ENCODE assay signal across 8 cellular contexts in genomic region chr16:14303654-14304394, GRCh38.
DNase-seq lines count a peak whose midpoint lies in the region; ATAC-seq and TF ChIP-seq lines count a peak whose summit lies in the region.

No MANE protein-coding gene starts in this region.

- H3K4me3 Mint-ChIP-seq in WTC11: peak overlapping the region; percentile 92

- TF ChIP-seq POLR2A in GM18505 (IDR thresholded peaks at IDR 0.05; ENCODE audit: borderline replicate concordance, extremely low read depth, insufficient read depth, insufficient read length): no peak

- CTCF ChIA-PET in WTC11 (lab: Charles Lee): interaction anchor here (0.6 to 1.3 kb wide), 4 partner anchors 57 to 384 kb away, joined by 3 read pairs; partner anchors contain the start of gene ERCC4

- H3K27ac ChIP-seq in right cardiac atrium (ENCODE audit: low read length) (peak overlapping the region; percentile 7), skeletal muscle tissue (ENCODE audit: low read depth, low read length) (peak overlapping the region; percentile 94)

- WGBS in right cardiac atrium: 51% methylated on average over 30 of the region's 30 CpGs

- H3K36me3 Mint-ChIP-seq in WTC11: no peaks in the 10 kb centered on the region

- ATAC-seq in WTC11: no peak
- no peak for ATAC-seq in right cardiac atrium
- ATAC-seq in HG02973 (IDR thresholded peaks at IDR 0.05; ENCODE audit: unreplicated experiment): no peak
- ATAC-seq in GM19463 (IDR thresholded peaks at IDR 0.05; ENCODE audit: unreplicated experiment): no peak
- ATAC-seq in GM18505 (IDR thresholded peaks at IDR 0.05; ENCODE audit: unreplicated experiment): no peak

- peak overlapping the region; percentile 98 for H3K4me3 ChIP-seq in right cardiac atrium (ENCODE audit: low read length)
- H3K4me3 ChIP-seq in skeletal muscle tissue (ENCODE audit: low read length in 3 of 3): peak overlapping the region; percentile 84 to 86 (median 85)

- H3K9me3 ChIP-seq in right cardiac atrium (ENCODE audit: control insufficient read depth, low read length) (no peaks in the 10 kb centered on the region), skeletal muscle tissue (ENCODE audit: control insufficient read depth in 3 of 3, low read length in 3 of 3) (no peaks in the 10 kb centered on the region)

- DNase-seq in GM19238 (ENCODE audit: insufficient read length, low spot score) (peak; percentile 23), WTC11 (ENCODE audit: low spot score) (peak; percentile 27), right cardiac atrium (peak in 1 of 3 donors; percentile 72), NCI-H2029 (lab: John Stamatoyannopoulos, UW) (no peak)

- no peaks in the 10 kb centered on the region for H3K27me3 ChIP-seq in right cardiac atrium (ENCODE audit: control insufficient read depth, insufficient read depth)
- no peaks in the 10 kb centered on the region for H3K27me3 ChIP-seq in skeletal muscle tissue (ENCODE audit: control insufficient read depth in 3 of 3, insufficient read depth in 3 of 3, low read length in 3 of 3)

- intact Hi-C loops in right cardiac atrium (cut with DNase I): loop anchor here in 3 of 4 donors (2.0 to 10.0 kb wide), 4 partner anchors 111 to 223 kb away; no protein-coding TSS in a partner anchor

- no peak for TF ChIP-seq CTCF in WTC11 (IDR thresholded peaks at IDR 0.05)

- H3K36me3 ChIP-seq in skeletal muscle tissue (ENCODE audit: control insufficient read depth in 3 of 3, insufficient read depth in 3 of 3, low read length in 3 of 3): no peaks in the 10 kb centered on the region

- POLR2A ChIA-PET in WTC11 (lab: Charles Lee): interaction anchor here (1.0 kb wide), 1 partner anchor 224 kb away, joined by 3 read pairs; no protein-coding TSS in a partner anchor

- H3K4me1 ChIP-seq in right cardiac atrium (ENCODE audit: control insufficient read depth, insufficient read depth, low read length): peaks cover 3% of the 10 kb centered on the region
- peaks cover 32 to 43% (median 42%) of the 10 kb centered on the region in 3 donors for H3K4me1 ChIP-seq in skeletal muscle tissue (ENCODE audit: control insufficient read depth in 3 of 3, insufficient read depth in 3 of 3, low read length in 3 of 3)

- peaks cover 8% of the 10 kb centered on the region; the same call in 1 of the 2 replicates for H3K27me3 Mint-ChIP-seq in WTC11 (ENCODE audit: low read depth)

- no peaks in the 10 kb centered on the region for H3K9me3 Mint-ChIP-seq in WTC11

- H3K4me1 Mint-ChIP-seq in WTC11: peaks cover 58% of the 10 kb centered on the region

- peak overlapping the region; percentile 91 to 98 (median 95) for H3K9ac ChIP-seq in skeletal muscle tissue (ENCODE audit: low read depth in 1 of 3, low read length in 3 of 3)

- no peak overlapping the region for H3K27ac Mint-ChIP-seq in WTC11

TF ChIP-seq in WTC11, 78 proteins besides CTCF, POLR2A, EP300 and RAD21:
- TF ChIP-seq OVOL2 (CRISPR knock-in tag; IDR thresholded peaks at IDR 0.05; ENCODE audit: borderline replicate concordance) (no peak), TP53 (CRISPR knock-in tag; IDR thresholded peaks at IDR 0.05) (no peak), AR (CRISPR knock-in tag; IDR thresholded peaks at IDR 0.05) (no peak), ATF6 (CRISPR knock-in tag; IDR thresholded peaks at IDR 0.05) (no peak), E2F4 (CRISPR knock-in tag; IDR thresholded peaks at IDR 0.05; ENCODE audit: borderline replicate concordance, low read depth) (no peak), JUN (CRISPR knock-in tag; IDR thresholded peaks at IDR 0.05) (no peak), GTF2I (CRISPR knock-in tag; conservative IDR thresholded peaks at IDR 0.05) (no peak), ZNF317 (CRISPR knock-in tag; IDR thresholded peaks at IDR 0.05; ENCODE audit: borderline replicate concordance, low read depth) (no peak), KAT7 (CRISPR knock-in tag; IDR thresholded peaks at IDR 0.05; ENCODE audit: borderline replicate concordance) (no peak)
